Comparison of ENCODE assay signal across 29 cellular contexts in genomic region chr7:35024298-35024697, GRCh38. TPM values are rescaled to one million over a fixed set of nuclear protein-coding genes. Genes with fewer than 3 reads are reported as not detected.
DNase-seq lines count a peak whose midpoint lies in the region; ATAC-seq, FAIRE-seq and TF ChIP-seq lines count a peak whose summit lies in the region.
"Had no signal": no experiment of that assay in that cellular context is flagged by ENCODE, and none has a peak within 500 bp of the region (broad histone marks: within the 10 kb centered on the region; RNA-seq: fewer than 3 reads in every experiment).

No MANE protein-coding gene starts in this region.

- H3K9me1 ChIP-seq in K562 (ENCODE audit: control insufficient read depth, insufficient read depth, low read length) = no peaks in the 10 kb centered on the region

- H4K20me1 ChIP-seq in K562 (replicated peaks; ENCODE audit: control insufficient read depth, insufficient read depth, low read length) = no peaks in the 10 kb centered on the region

- no peak for TF ChIP-seq RAD21 in K562 (CRISPR knock-in tag; conservative IDR thresholded peaks at IDR 0.05 in 1 of 2, IDR thresholded peaks at IDR 0.05 in 1 of 2)

- peak; percentile 40 for FAIRE-seq in K562 (lab: Jason Lieb, UNC)
- FAIRE-seq: astrocyte, G401.6, small intestine had no signal

- no peak for TF ChIP-seq POLR2A in K562 (conservative IDR thresholded peaks at IDR 0.05)

- H3K4me3 ChIP-seq in GM06990 (replicated peaks; ENCODE audit: low read depth, low read length) (peak overlapping the region; percentile 26), K562 (no peak overlapping the region), coronary artery (no peak overlapping the region)
- H3K4me3 ChIP-seq: dorsolateral prefrontal cortex, ovary, SK-N-MC, testis, vagina had no signal

- CTCF ChIA-PET in K562 (lab: Yijun Ruan, JAX; ENCODE audit: low intra/inter-chr PET ratio) = no interaction called here

- peaks cover 8 to 11% of the 10 kb centered on the region in 2 experiments for H3K4me1 ChIP-seq in K562 (replicated peaks in 1 of 2; ENCODE audit: control insufficient read depth in 2 of 2, insufficient read depth in 2 of 2, low read length in 2 of 2)
- H3K4me1 ChIP-seq: testis, vagina had no signal

- no peaks in the 10 kb centered on the region for H3K27me3 Mint-ChIP-seq in activated T-cell treated with anti-CD3 and anti-CD28 coated beads, Interleukin-2, amount 50 U/mL, for 24 hours
- no peaks in the 10 kb centered on the region for H3K27me3 Mint-ChIP-seq in stimulated activated memory B cell treated with anti-CD40 and anti-IgM and Interleukin-4, amounts not matched to agents 10 μg/mL and 1 μg/mL and 100 μg/mL, for 72 hours
- H3K27me3 Mint-ChIP-seq: activated CD4-positive, alpha-beta T cell treated with anti-CD3 and anti-CD28 coated beads, Interleukin-2, amount 10 ng/mL, durations not matched to agents 7 days and 5 days; central memory CD8-positive, alpha-beta T cell; naive thymus-derived CD8-positive, alpha-beta T cell; stimulated activated naive B cell treated with anti-CD40 and anti-IgM and Interleukin-4, amounts not matched to agents 10 μg/mL and 1 μg/mL and 100 μg/mL, for 72 hours had no signal

- WGBS in K562 (ENCODE audit: insufficient coverage, low coverage, missing lambda C conversion rate) = 56% methylated on average over 3 of the region's 3 CpGs

- H3K27me3 ChIP-seq in GM06990 (replicated peaks; ENCODE audit: control insufficient read depth, insufficient read depth, low read length) (no peaks in the 10 kb centered on the region), K562 (ENCODE audit: control insufficient read depth in 2 of 2, insufficient read depth in 2 of 2, low read length in 2 of 2) (no peaks in the 10 kb centered on the region)
- H3K27me3 ChIP-seq: dorsolateral prefrontal cortex, ovary, testis, vagina had no signal

- no peaks in the 10 kb centered on the region for H3K9me3 Mint-ChIP-seq in activated T-cell treated with anti-CD3 and anti-CD28 coated beads, Interleukin-2, amount 50 U/mL, for 24 hours
- H3K9me3 Mint-ChIP-seq in stimulated activated memory B cell treated with anti-CD40 and anti-IgM and Interleukin-4, amounts not matched to agents 10 μg/mL and 1 μg/mL and 100 μg/mL, for 72 hours = no peaks in the 10 kb centered on the region
- H3K9me3 Mint-ChIP-seq: activated CD4-positive, alpha-beta T cell treated with anti-CD3 and anti-CD28 coated beads, Interleukin-2, amount 10 ng/mL, durations not matched to agents 7 days and 5 days; activated naive CD8-positive, alpha-beta T cell treated with anti-CD3 and anti-CD28 coated beads, Interleukin-2, amount 10 ng/mL, durations not matched to agents 7 days and 5 days; central memory CD8-positive, alpha-beta T cell; naive thymus-derived CD8-positive, alpha-beta T cell; stimulated activated naive B cell treated with anti-CD40 and anti-IgM and Interleukin-4, amounts not matched to agents 10 μg/mL and 1 μg/mL and 100 μg/mL, for 72 hours had no signal

- POLR2A ChIA-PET in K562 (lab: Yijun Ruan, JAX) = no interaction called here

- H3K36me3 Mint-ChIP-seq in activated T-cell treated with anti-CD3 and anti-CD28 coated beads, Interleukin-2, amount 50 U/mL, for 24 hours (ENCODE audit: low read depth) = no peaks in the 10 kb centered on the region
- no peaks in the 10 kb centered on the region for H3K36me3 Mint-ChIP-seq in stimulated activated memory B cell treated with anti-CD40 and anti-IgM and Interleukin-4, amounts not matched to agents 10 μg/mL and 1 μg/mL and 100 μg/mL, for 72 hours
- H3K36me3 Mint-ChIP-seq: activated naive CD8-positive, alpha-beta T cell treated with anti-CD3 and anti-CD28 coated beads, Interleukin-2, amount 10 ng/mL, durations not matched to agents 7 days and 5 days; naive thymus-derived CD8-positive, alpha-beta T cell; stimulated activated naive B cell treated with anti-CD40 and anti-IgM and Interleukin-4, amounts not matched to agents 10 μg/mL and 1 μg/mL and 100 μg/mL, for 72 hours had no signal

- ATAC-seq in GM18868 (IDR thresholded peaks at IDR 0.05; ENCODE audit: unreplicated experiment) (peak; percentile 83), HG03520 (IDR thresholded peaks at IDR 0.05; ENCODE audit: unreplicated experiment) (peak; percentile 79), K562 (no peak)
- ATAC-seq in stimulated activated memory B cell treated with anti-CD40 and anti-IgM and Interleukin-4, amounts not matched to agents 10 μg/mL and 1 μg/mL and 100 μg/mL, for 72 hours = no peak
- ATAC-seq: left ventricle myocardium superior; naive thymus-derived CD8-positive, alpha-beta T cell; stimulated activated naive B cell treated with anti-CD40 and anti-IgM and Interleukin-4, amounts not matched to agents 10 μg/mL and 1 μg/mL and 100 μg/mL, for 72 hours had no signal

- DNase-seq in GM06990 (ENCODE audit: extremely low read depth, insufficient read length) = no peak
- DNase-seq in K562 (ENCODE audit: extremely low read depth in 1 of 4, low spot score in 3 of 4) = no peak
- no peak for DNase-seq in coronary artery (ENCODE audit: low spot score)
- DNase-seq in activated T-cell treated with anti-CD3 and anti-CD28 coated beads, Interleukin-2, amount 50 U/mL, for 24 hours = no peak
- DNase-seq: activated CD4-positive, alpha-beta T cell treated with anti-CD3 and anti-CD28 coated beads, Interleukin-2, amount 10 ng/mL, durations not matched to agents 7 days and 5 days; activated effector memory CD4-positive, alpha-beta T cell treated with anti-CD3 and anti-CD28 coated beads, Interleukin-2, amount 50 U/mL, for 16 hours; activated naive CD8-positive, alpha-beta T cell treated with anti-CD3 and anti-CD28 coated beads, Interleukin-2, amount 10 ng/mL, durations not matched to agents 7 days and 5 days; dorsolateral prefrontal cortex; islet precursor cell; left ventricle myocardium superior; midbrain; naive thymus-derived CD8-positive, alpha-beta T cell; NCI-H1048; NCI-H187 treated with DMSO at 0.1 percent for 48 hours; NCI-H526 treated with DMSO at 0.1 percent for 48 hours; ovary; retina; small intestine; stimulated activated naive B cell treated with anti-CD40 and anti-IgM and Interleukin-4, amounts not matched to agents 10 μg/mL and 1 μg/mL and 100 μg/mL, for 72 hours; testis had no signal

- no peaks in the 10 kb centered on the region for H3K9me3 ChIP-seq in K562 (replicated peaks; ENCODE audit: control insufficient read depth, insufficient read depth, low read depth, low read length)
- H3K9me3 ChIP-seq: ovary, testis, vagina had no signal

- no peak overlapping the region for H3K4me3 Mint-ChIP-seq in activated T-cell treated with anti-CD3 and anti-CD28 coated beads, Interleukin-2, amount 50 U/mL, for 24 hours
- no peak overlapping the region for H3K4me3 Mint-ChIP-seq in stimulated activated memory B cell treated with anti-CD40 and anti-IgM and Interleukin-4, amounts not matched to agents 10 μg/mL and 1 μg/mL and 100 μg/mL, for 72 hours
- H3K4me3 Mint-ChIP-seq: activated CD4-positive, alpha-beta T cell treated with anti-CD3 and anti-CD28 coated beads, Interleukin-2, amount 10 ng/mL, durations not matched to agents 7 days and 5 days; activated naive CD8-positive, alpha-beta T cell treated with anti-CD3 and anti-CD28 coated beads, Interleukin-2, amount 10 ng/mL, durations not matched to agents 7 days and 5 days; central memory CD8-positive, alpha-beta T cell; stimulated activated naive B cell treated with anti-CD40 and anti-IgM and Interleukin-4, amounts not matched to agents 10 μg/mL and 1 μg/mL and 100 μg/mL, for 72 hours had no signal

- H3K27ac Mint-ChIP-seq in activated T-cell treated with anti-CD3 and anti-CD28 coated beads, Interleukin-2, amount 50 U/mL, for 24 hours = no peak overlapping the region
- H3K27ac Mint-ChIP-seq in stimulated activated memory B cell treated with anti-CD40 and anti-IgM and Interleukin-4, amounts not matched to agents 10 μg/mL and 1 μg/mL and 100 μg/mL, for 72 hours = no peak overlapping the region
- H3K27ac Mint-ChIP-seq: activated CD4-positive, alpha-beta T cell treated with anti-CD3 and anti-CD28 coated beads, Interleukin-2, amount 10 ng/mL, durations not matched to agents 7 days and 5 days; activated naive CD8-positive, alpha-beta T cell treated with anti-CD3 and anti-CD28 coated beads, Interleukin-2, amount 10 ng/mL, durations not matched to agents 7 days and 5 days; naive thymus-derived CD8-positive, alpha-beta T cell; stimulated activated naive B cell treated with anti-CD40 and anti-IgM and Interleukin-4, amounts not matched to agents 10 μg/mL and 1 μg/mL and 100 μg/mL, for 72 hours had no signal

- TF ChIP-seq EP300 in K562 (IDR thresholded peaks at IDR 0.05; ENCODE audit: low read length) = no peak

- in situ Hi-C loops in K562 (cut with MboI) = no loop called here

- no peak overlapping the region for H3K4me2 ChIP-seq in K562 (ENCODE audit: insufficient read depth, low read length)

- no peak overlapping the region for H2AFZ ChIP-seq in K562 (ENCODE audit: low read depth, low read length)

- H3K27ac ChIP-seq in K562 (ENCODE audit: extremely low read depth, low read depth, low read length) = no peak overlapping the region
- H3K27ac ChIP-seq in coronary artery = no peak overlapping the region
- H3K27ac ChIP-seq: dorsolateral prefrontal cortex, ovary, RWPE1, SK-N-MC, testis, vagina had no signal

- TF ChIP-seq CTCF in GM06990 (IDR thresholded peaks at IDR 0.05; ENCODE audit: insufficient read depth, low read length, poor library complexity, severe bottlenecking) (no peak), K562 (IDR thresholded peaks at IDR 0.05 in 2 of 3, conservative IDR thresholded peaks at IDR 0.05 in 1 of 3; ENCODE audit: insufficient read depth in 2 of 3, low read depth in 1 of 3, low read length in 3 of 3) (no peak), coronary artery (IDR thresholded peaks at IDR 0.05) (no peak)

- H3K9ac ChIP-seq in K562 (ENCODE audit: insufficient read depth in 1 of 2, low read depth in 2 of 2, low read length in 2 of 2) = no peak overlapping the region

- intact Hi-C loops in K562 (cut with micrococcal nuclease) = no loop called here

- H3K79me2 ChIP-seq in K562 (ENCODE audit: control insufficient read depth, insufficient read depth, low read length) = peaks cover 67% of the 10 kb centered on the region

- no peaks in the 10 kb centered on the region for H3K36me3 ChIP-seq in GM06990 (ENCODE audit: control insufficient read depth, insufficient read depth, low read length)
- H3K36me3 ChIP-seq in K562 (ENCODE audit: control insufficient read depth, insufficient read depth, low read length) = no peaks in the 10 kb centered on the region
- H3K36me3 ChIP-seq: ovary, vagina had no signal

- BruUV-seq in K562 (replicated peaks; lab: Mats Ljungman, UMichigan) = no TSS peak

- peaks cover 2% of the 10 kb centered on the region for H3K4me1 Mint-ChIP-seq in activated T-cell treated with anti-CD3 and anti-CD28 coated beads, Interleukin-2, amount 50 U/mL, for 24 hours (ENCODE audit: low read depth)
- H3K4me1 Mint-ChIP-seq in stimulated activated memory B cell treated with anti-CD40 and anti-IgM and Interleukin-4, amounts not matched to agents 10 μg/mL and 1 μg/mL and 100 μg/mL, for 72 hours = peaks cover 10% of the 10 kb centered on the region
- H3K4me1 Mint-ChIP-seq: activated CD4-positive, alpha-beta T cell treated with anti-CD3 and anti-CD28 coated beads, Interleukin-2, amount 10 ng/mL, durations not matched to agents 7 days and 5 days had no signal

RNA-seq across cellular contexts. Expression of gene DPY19L1, which starts 13.0 kb away (rescaled TPM):
- total RNA-seq in K562 (2011; cell fraction: chromatin; rRNA removed; ENCODE audit: low replicate concordance) = 47.4 and 103 TPM in 2 replicates
- total RNA-seq in K562 (2011; cell fraction: nucleolus; rRNA removed) = 19.6 and 21.2 TPM in 2 replicates
- total RNA-seq in K562 (2011; cell fraction: nucleoplasm; rRNA removed) = 55.1 and 66.5 TPM in 2 replicates
- 14.4 and 15.5 TPM in 2 replicates for total RNA-seq in K562 (2014; rRNA removed)
- 27.3 and 28.6 TPM in 2 replicates for total RNA-seq in K562 (2014; rRNA removed; fragmentation: Illumina TruSeq; extraction: Trizol)
- total RNA-seq in K562 (2015; rRNA removed; fragmentation: Illumina TruSeq; extraction: Trizol) = 20.0 and 22.2 TPM in 2 replicates
- total RNA-seq in K562 (2021) = 22.9 and 27.3 TPM in 2 replicates
- polyA plus RNA-seq in K562 (2011; rRNA removed) = 23.4 and 34.3 TPM in 2 replicates
- 10.5 and 18.8 TPM in 2 replicates for polyA plus RNA-seq in K562 (2011; cell fraction: cytosol; rRNA removed)
- 9.6 and 13.1 TPM in 2 replicates for polyA plus RNA-seq in K562 (2011; cell fraction: nucleus; rRNA removed)
- 15.1 and 19.7 TPM in 2 replicates for polyA plus RNA-seq in K562 (2012)
- polyA plus RNA-seq in K562 (2014; fragmentation: Illumina TruSeq; extraction: Trizol) = 17.1 and 22.1 TPM in 2 replicates
- 1 to 10 TPM; 4.0 to 4.9 TPM for polyA plus RNA-seq in K562 (2014; fragmentation: Nextera tagmentation; extraction: Ambion mirVana)
- 14.7 and 16.9 TPM in 2 replicates for polyA plus RNA-seq in K562 (2014; rRNA removed)
- polyA minus RNA-seq in K562 (2011; rRNA and poly(A)+ RNA removed) = 48.9 and 53.5 TPM in 2 replicates
- 16.8 and 21.0 TPM in 2 replicates for polyA minus RNA-seq in K562 (2011; cell fraction: cytosol; rRNA and poly(A)+ RNA removed)
- 17.4 and 20.5 TPM in 2 replicates for polyA minus RNA-seq in K562 (2011; cell fraction: nucleus; rRNA and poly(A)+ RNA removed)

Comparison
In these comparisons a context has a peak if more than half of its experiments do, and no peak if none do; other contexts are left out.
1. ATAC-seq: peak in GM18868 (single experiment) and HG03520 (single experiment); none in K562 (single experiment) and stimulated activated memory B cell treated with anti-CD40 and anti-IgM and Interleukin-4, amounts not matched to agents 10 μg/mL and 1 μg/mL and 100 μg/mL, for 72 hours (single experiment).